In the genomic region with DNA sequence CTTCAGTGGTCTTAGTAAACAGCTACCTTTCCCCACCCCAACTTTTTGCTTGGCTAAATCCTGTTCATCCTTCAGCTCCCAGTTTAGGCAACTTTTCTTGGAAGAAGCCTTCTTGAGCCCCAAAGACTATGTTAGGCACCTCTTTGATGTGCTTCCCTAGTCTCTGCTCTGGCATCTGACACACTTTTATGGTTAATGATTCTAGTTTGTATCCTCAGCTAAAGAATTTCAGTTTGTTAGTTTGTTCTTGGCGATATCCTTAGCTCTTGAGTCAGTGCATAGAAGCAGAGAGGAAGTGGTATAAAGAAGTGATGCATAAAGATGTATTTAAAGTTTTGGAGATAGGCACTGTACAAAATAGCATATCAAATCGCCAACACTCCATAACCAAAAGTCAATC, we compare ENCODE assay signal across 18 cellular contexts.
DNase-seq lines count a peak whose midpoint lies in the region; ATAC-seq, FAIRE-seq and TF ChIP-seq lines count a peak whose summit lies in the region.
"Had no signal": no experiment of that assay in that cellular context is flagged by ENCODE, and none has a peak within 500 bp of the region (broad histone marks: within the 10 kb centered on the region; RNA-seq: fewer than 3 reads in every experiment).

No MANE protein-coding gene starts in this region.

- H3K9me3 ChIP-seq in A549 (no peaks in the 10 kb centered on the region), thyroid gland (no peaks in the 10 kb centered on the region)

- H3K36me3 ChIP-seq in thyroid gland: no peaks in the 10 kb centered on the region

- no peak overlapping the region for H3K4me3 Mint-ChIP-seq in progenitor cell of endocrine pancreas (ENCODE audit: low read depth)
- H3K4me3 Mint-ChIP-seq: B cell, H9 had no signal

- 15% methylated on average over 2 of the region's 2 CpGs for WGBS in A549 (ENCODE audit: missing lambda C conversion rate)
- 89 to 93% methylated on average over 2 of the region's 2 CpGs for WGBS in thyroid gland, 2 donors

- H3K36me3 Mint-ChIP-seq in progenitor cell of endocrine pancreas (ENCODE audit: insufficient read depth): peaks cover 5% of the 10 kb centered on the region

- peak overlapping the region; percentile 80 to 85 for H3K27ac ChIP-seq in A549
- no peak overlapping the region for H3K27ac ChIP-seq in thyroid gland

- CTCF ChIA-PET in A549 (lab: Yijun Ruan, JAX): no interaction called here

- H3K27me3 ChIP-seq in thyroid gland: no peaks in the 10 kb centered on the region

- H3K27ac Mint-ChIP-seq in progenitor cell of endocrine pancreas: peak overlapping the region; percentile 29
- H3K27ac Mint-ChIP-seq: B cell, H9 had no signal

- no peak for TF ChIP-seq POLR2A in A549 (IDR thresholded peaks at IDR 0.05; ENCODE audit: low read length)
- TF ChIP-seq POLR2A in thyroid gland (IDR thresholded peaks at IDR 0.05): no peak

- TF ChIP-seq EP300 in A549 (IDR thresholded peaks at IDR 0.05): no peak

- ATAC-seq in A549: peak in 1 of 2 experiments; percentile 37; a peak in 2 of 6 replicates

- TF ChIP-seq RAD21 in A549 (conservative IDR thresholded peaks at IDR 0.05 in 1 of 2, IDR thresholded peaks at IDR 0.05 in 1 of 2): no peak

- H3K4me2 ChIP-seq in A549: peak overlapping the region; percentile 81

- peak; percentile 96 for FAIRE-seq in A549 (lab: Jason Lieb, UNC)
- FAIRE-seq: G401.6, GM12891 had no signal

- no peaks in the 10 kb centered on the region for H3K27me3 Mint-ChIP-seq in progenitor cell of endocrine pancreas
- H3K27me3 Mint-ChIP-seq: B cell had no signal

- POLR2A ChIA-PET in A549 (lab: Yijun Ruan, JAX): no interaction called here

- intact Hi-C loops in thyroid gland (cut with DNase I): no loop called here

- H3K9me3 Mint-ChIP-seq in progenitor cell of endocrine pancreas (ENCODE audit: low read depth): no peaks in the 10 kb centered on the region
- H3K9me3 Mint-ChIP-seq: H9 had no signal

- peak in 1 of 2 experiments; percentile 39 for DNase-seq in A549 (ENCODE audit: low read depth in 1 of 2, low spot score in 1 of 2)
- DNase-seq in Caki2 (ENCODE audit: low read depth): peak; percentile 63
- DNase-seq in kidney glomerular epithelial cell (lab: John Stamatoyannopoulos, UW): peak; percentile 75
- DNase-seq in progenitor cell of endocrine pancreas (ENCODE audit: low spot score, unreplicated experiment): no peak
- DNase-seq in thyroid gland: no peak
- no peak for DNase-seq in activated CD4-positive, alpha-beta T cell treated with anti-CD3 and anti-CD28 coated beads, Interleukin-2, amount 50 U/mL, for 1 hour
- no peak for DNase-seq in DMS153 treated with DMSO at 0.1 percent for 48 hours (lab: John Stamatoyannopoulos, UW; ENCODE audit: unreplicated experiment)
- DNase-seq: 8988T, Calu3, DMS 273 treated with DMSO at 0.1 percent for 48 hours, DMS79, GOT3, H9, IMR-90, KBM-7 had no signal

- in situ Hi-C loops in Caki2 (cut with HindIII; ENCODE audit: low pct_unique_long_range_greater_than_20kb, low sequenced_read_pairs): no loop called here

- H3K4me3 ChIP-seq in A549: 0 out of 3 replicates have a peak overlapping the region, but pooled peaks have one; percentile 7
- no peak overlapping the region for H3K4me3 ChIP-seq in thyroid gland (replicated peaks in 1 of 3)

- TF ChIP-seq CTCF in A549 (IDR thresholded peaks at IDR 0.05) (no peak), progenitor cell of endocrine pancreas (IDR thresholded peaks at IDR 0.05; ENCODE audit: unreplicated experiment) (no peak), thyroid gland (IDR thresholded peaks at IDR 0.05) (no peak)

- H3K4me1 ChIP-seq in A549 (peaks cover 51% of the 10 kb centered on the region), thyroid gland (no peaks in the 10 kb centered on the region)

- peaks cover 36% of the 10 kb centered on the region for H3K4me1 Mint-ChIP-seq in progenitor cell of endocrine pancreas (ENCODE audit: low read depth)

TF ChIP-seq in A549, 52 proteins besides CTCF, POLR2A, EP300 and RAD21:
- TF ChIP-seq SREBF2 (IDR thresholded peaks at IDR 0.05) (no peak), GATA3 (IDR thresholded peaks at IDR 0.05; ENCODE audit: borderline replicate concordance) (no peak), HOXB5 (CRISPR knock-in tag; IDR thresholded peaks at IDR 0.05) (no peak), CBX2 (IDR thresholded peaks at IDR 0.05; ENCODE audit: borderline replicate concordance, low read depth) (no peak), CBX8 (IDR thresholded peaks at IDR 0.05) (no peak), TP53 (CRISPR knock-in tag; IDR thresholded peaks at IDR 0.05) (no peak), MAZ (IDR thresholded peaks at IDR 0.05; ENCODE audit: borderline replicate concordance, low read depth, low read length) (no peak), PHF8 (IDR thresholded peaks at IDR 0.05; ENCODE audit: borderline replicate concordance, low read depth) (no peak), EHMT2 (IDR thresholded peaks at IDR 0.05; ENCODE audit: low read depth) (no peak), NPAS2 (CRISPR knock-in tag; IDR thresholded peaks at IDR 0.05; ENCODE audit: borderline replicate concordance) (no peak), ZFP36 (IDR thresholded peaks at IDR 0.05; ENCODE audit: borderline replicate concordance, partially characterized antibody) (no peak)
- TF ChIP-seq, protein P1, sequence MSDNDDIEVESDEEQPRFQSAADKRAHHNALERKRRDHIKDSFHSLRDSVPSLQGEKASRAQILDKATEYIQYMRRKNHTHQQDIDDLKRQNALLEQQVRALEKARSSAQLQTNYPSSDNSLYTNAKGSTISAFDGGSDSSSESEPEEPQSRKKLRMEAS (IDR thresholded peaks at IDR 0.05): no peak
- TF ChIP-seq, protein P2, sequence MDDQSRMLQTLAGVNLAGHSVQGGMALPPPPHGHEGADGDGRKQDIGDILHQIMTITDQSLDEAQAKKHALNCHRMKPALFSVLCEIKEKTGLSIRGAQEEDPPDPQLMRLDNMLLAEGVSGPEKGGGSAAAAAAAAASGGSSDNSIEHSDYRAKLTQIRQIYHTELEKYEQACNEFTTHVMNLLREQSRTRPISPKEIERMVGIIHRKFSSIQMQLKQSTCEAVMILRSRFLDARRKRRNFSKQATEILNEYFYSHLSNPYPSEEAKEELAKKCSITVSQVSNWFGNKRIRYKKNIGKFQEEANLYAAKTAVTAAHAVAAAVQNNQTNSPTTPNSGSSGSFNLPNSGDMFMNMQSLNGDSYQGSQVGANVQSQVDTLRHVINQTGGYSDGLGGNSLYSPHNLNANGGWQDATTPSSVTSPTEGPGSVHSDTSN (IDR thresholded peaks at IDR 0.05): no peak

Comparison
In these comparisons a context has a peak if more than half of its experiments do, and no peak if none do; other contexts are left out.
1. DNase-seq: peak in Caki2 (single experiment) and kidney glomerular epithelial cell (single experiment); none in progenitor cell of endocrine pancreas (single experiment), thyroid gland (0 of 2), activated CD4-positive, alpha-beta T cell treated with anti-CD3 and anti-CD28 coated beads, Interleukin-2, amount 50 U/mL, for 1 hour (single experiment) and DMS153 treated with DMSO at 0.1 percent for 48 hours (single experiment).
2. H3K27ac ChIP-seq: peak in A549 (2 of 2); none in thyroid gland (0 of 3).